Comparison of ENCODE assay signal across 8 cellular contexts in genomic region chr22:37634505-37635002, GRCh38. TPM values are rescaled to one million over a fixed set of nuclear protein-coding genes. Genes with fewer than 3 reads are reported as not detected.
DNase-seq lines count a peak whose midpoint lies in the region; ATAC-seq and TF ChIP-seq lines count a peak whose summit lies in the region.

No MANE protein-coding gene starts in this region.

- POLR2A ChIA-PET in MCF 10A (lab: Yijun Ruan, JAX) = interaction anchor here (1.5 kb wide), 1 partner anchor 9 kb away, joined by 4 read pairs; no protein-coding TSS in a partner anchor

- H3K27ac Mint-ChIP-seq in MCF 10A (ENCODE audit: low read depth, unreplicated experiment) = peak overlapping the region; percentile 25
- peak overlapping the region; percentile 83 to 97 (median 91) for H3K27ac Mint-ChIP-seq in naive B cell

- no peaks in the 10 kb centered on the region for H3K9me3 Mint-ChIP-seq in MCF 10A (ENCODE audit: unreplicated experiment)
- no peaks in the 10 kb centered on the region for H3K9me3 Mint-ChIP-seq in naive B cell

- H3K36me3 Mint-ChIP-seq in MCF 10A (ENCODE audit: insufficient read depth, unreplicated experiment) (peaks cover 5% of the 10 kb centered on the region), naive B cell (no peaks in the 10 kb centered on the region)

- H3K36me3 ChIP-seq in BE2C (no peaks in the 10 kb centered on the region; the same call in 1 of the 2 replicates), KOPT-K1 (ENCODE audit: insufficient read depth, low read length) (peaks cover 19% of the 10 kb centered on the region)

- no peak for ATAC-seq in naive B cell (ENCODE audit: low read depth in 2 of 2)
- no peak for ATAC-seq in HG03175 (IDR thresholded peaks at IDR 0.05; ENCODE audit: unreplicated experiment)

- H3K4me1 Mint-ChIP-seq in MCF 10A (ENCODE audit: insufficient read depth, unreplicated experiment) (no peaks in the 10 kb centered on the region), naive B cell (peaks cover 39 to 65% (median 65%) of the 10 kb centered on the region in 3 donors)

- peak overlapping the region; percentile 40 for H3K4me3 ChIP-seq in BE2C (ENCODE audit: low read depth, low read length)

- no peaks in the 10 kb centered on the region for H3K27me3 Mint-ChIP-seq in MCF 10A (ENCODE audit: insufficient read depth, unreplicated experiment)
- no peaks in the 10 kb centered on the region for H3K27me3 Mint-ChIP-seq in naive B cell

- TF ChIP-seq CTCF in BE2C (IDR thresholded peaks at IDR 0.05; ENCODE audit: low read depth, low read length) (peak; percentile 25), MCF 10A (IDR thresholded peaks at IDR 0.05; ENCODE audit: unreplicated experiment) (peak; percentile 8)

- no peak overlapping the region for H3K4me3 Mint-ChIP-seq in MCF 10A (ENCODE audit: unreplicated experiment)
- peak overlapping the region; percentile 67 to 91 (median 82) for H3K4me3 Mint-ChIP-seq in naive B cell

- CTCF ChIA-PET in MCF 10A (lab: Yijun Ruan, JAX) = interaction anchor here (1.2 to 10.9 kb wide), 4 partner anchors 9 to 47 kb away, joined by 3 to 112 read pairs (median 4); no protein-coding TSS in a partner anchor

- intact Hi-C loops in MCF 10A (cut with micrococcal nuclease) = no loop called here

- H3K9me3 ChIP-seq in BE2C = no peaks in the 10 kb centered on the region
- H3K9me3 ChIP-seq in KOPT-K1 (ENCODE audit: insufficient read depth, low read length, poor library complexity, severe bottlenecking) = no peaks in the 10 kb centered on the region

- BruUV-seq in MCF 10A (replicated peaks; lab: Mats Ljungman, UMichigan) = no TSS peak

- H3K27me3 ChIP-seq in BE2C = no peaks in the 10 kb centered on the region

- DNase-seq in BE2C = peak; percentile 75
- DNase-seq in MCF 10A (ENCODE audit: unreplicated experiment) = no peak
- DNase-seq in naive B cell = no peak
- DNase-seq in stimulated activated CD4-positive, alpha-beta T cell treated with anti-CD3 and anti-CD28 coated beads, Interleukin-4, amount 100 ng/mL, for 1 hour = no peak
- DNase-seq in effector CD8-positive, alpha-beta T cell (lab: John Stamatoyannopoulos, UW) = no peak
- no peak for DNase-seq in stimulated activated CD4-positive, alpha-beta T cell treated with anti-CD3 and anti-CD28 coated beads, Interleukin-15, amount 100 ng/mL, for 24 hours

- peak overlapping the region; percentile 79 for H3K27ac ChIP-seq in KOPT-K1 (ENCODE audit: low read depth, low read length, poor library complexity, severe bottlenecking)

- peaks cover 39% of the 10 kb centered on the region for H3K4me1 ChIP-seq in BE2C

RNA-seq across cellular contexts. Expression of gene SH3BP1, which starts 4.9 kb away (rescaled TPM):
- 28.4 TPM for polyA plus RNA-seq in BE2C (2012; ENCODE audit: insufficient read depth, insufficient read length, low read depth)
- total RNA-seq in MCF 10A (2022) = 1.5 and 1.9 TPM in 2 replicates
- 1 to 10 TPM; 2.7 to 8.0 (median 3.2) TPM for polyA plus RNA-seq in naive B cell (ENCODE audit: low read depth in 6 of 6)

RNA-seq across cellular contexts. Expression of gene PDXP, which starts 24.0 kb away (rescaled TPM):
- polyA plus RNA-seq in BE2C (2012; ENCODE audit: insufficient read depth, insufficient read length, low read depth) = 229 TPM
- 10.3 and 10.5 TPM in 2 replicates for total RNA-seq in MCF 10A (2022)
- 10 to 100 TPM in 1 of 6 donors, 1 to 10 TPM in 5; 4.0 to 14.3 (median 7.6) TPM for polyA plus RNA-seq in naive B cell (ENCODE audit: low read depth in 6 of 6)

RNA-seq across cellular contexts. Expression of gene GGA1, which starts 25.9 kb away (rescaled TPM):
- 131 TPM for polyA plus RNA-seq in BE2C (2012; ENCODE audit: insufficient read depth, insufficient read length, low read depth)
- 52.7 and 59.1 TPM in 2 replicates for total RNA-seq in MCF 10A (2022)
- 10 to 100 TPM; 15.5 to 28.9 (median 24.2) TPM for polyA plus RNA-seq in naive B cell (ENCODE audit: low read depth in 6 of 6)

RNA-seq across cellular contexts. Expression of gene LGALS1, which starts 40.9 kb away (rescaled TPM):
- polyA plus RNA-seq in BE2C (2012; ENCODE audit: insufficient read depth, insufficient read length, low read depth) = 282 TPM
- 1,407 and 1,635 TPM in 2 replicates for total RNA-seq in MCF 10A (2022)
- 10 to 100 TPM in 4 of 6 donors, 1 to 10 TPM in 2; 4.1 to 35.3 (median 12.8) TPM for polyA plus RNA-seq in naive B cell (ENCODE audit: low read depth in 6 of 6)

RNA-seq across cellular contexts. Expression of gene NOL12, which starts 51.6 kb away (rescaled TPM):
- polyA plus RNA-seq in BE2C (2012; ENCODE audit: insufficient read depth, insufficient read length, low read depth) = 47.3 TPM
- 47.1 and 50.8 TPM in 2 replicates for total RNA-seq in MCF 10A (2022)
- polyA plus RNA-seq in naive B cell (ENCODE audit: low read depth in 6 of 6) = 10 to 100 TPM; 35.7 to 60.6 (median 40.2) TPM
